Comparison of ENCODE assay signal across 7 cellular contexts in genomic region chr1:202343652-202344349, GRCh38. TPM values are rescaled to one million over a fixed set of nuclear protein-coding genes. Genes with fewer than 3 reads are reported as not detected.
DNase-seq lines count a peak whose midpoint lies in the region; TF ChIP-seq lines count a peak whose summit lies in the region.

No MANE protein-coding gene starts in this region.

- H3K4me2 ChIP-seq in osteoblast (ENCODE audit: insufficient read depth, low read length), result peak overlapping the region; percentile 48

- H4K20me1 ChIP-seq in osteoblast (ENCODE audit: insufficient read depth, low read length), result no peaks in the 10 kb centered on the region

- TF ChIP-seq CTCF in osteoblast (IDR thresholded peaks at IDR 0.05; ENCODE audit: extremely low read depth, low read depth, low read length), result peak; percentile 73

- DNase-seq in EL, result peak; percentile 50
- peak; percentile 63 for DNase-seq in M059J (ENCODE audit: low read depth)
- DNase-seq in RPMI8226, result peak; percentile 72
- peak; percentile 25 to 52 for DNase-seq in dermis microvascular lymphatic vessel endothelial cell (ENCODE audit: low read depth in 2 of 2)
- peak; percentile 71 for DNase-seq in osteoblast (ENCODE audit: insufficient read length, low spot score, missing footprints)
- DNase-seq in stimulated activated CD4-positive, alpha-beta T cell treated with anti-CD3 and anti-CD28 coated beads, Interleukin-4, amount 100 ng/mL, for 1 hour, result no peak
- no peak for DNase-seq in T1000 (lab: John Stamatoyannopoulos, UW)

- H3K36me3 ChIP-seq in osteoblast (ENCODE audit: insufficient read depth, low read length), result no peaks in the 10 kb centered on the region

- no peaks in the 10 kb centered on the region for H3K27me3 ChIP-seq in osteoblast (ENCODE audit: insufficient read depth, low read length)

- H3K9me3 ChIP-seq in osteoblast (ENCODE audit: low read depth, low read length), result no peaks in the 10 kb centered on the region

- peaks cover 12% of the 10 kb centered on the region for H3K4me1 ChIP-seq in osteoblast (ENCODE audit: insufficient read depth, low read length)

- peaks cover 28% of the 10 kb centered on the region for H3K79me2 ChIP-seq in osteoblast (ENCODE audit: insufficient read depth, low read length)

- peak overlapping the region; percentile 33 for H2AFZ ChIP-seq in osteoblast (ENCODE audit: low read length)

- H3K4me3 ChIP-seq in osteoblast (ENCODE audit: insufficient read depth, low read length), result peak overlapping the region; percentile 24

- H3K27ac ChIP-seq in osteoblast (ENCODE audit: low read depth, low read length), result no peak overlapping the region

RNA-seq across cellular contexts. Expression of gene UBE2T, which starts 2.1 kb away (rescaled TPM):
- total RNA-seq in M059J (2014; rRNA removed; shearing (Covaris generic)), result 249 and 263 TPM in 2 replicates
- 9.0 and 23.9 TPM in 2 replicates for total RNA-seq in dermis microvascular lymphatic vessel endothelial cell
- 5.3 and 5.4 TPM in 2 replicates for total RNA-seq in osteoblast

RNA-seq across cellular contexts. Expression of gene PPP1R12B, which starts 4.7 kb away (rescaled TPM):
- total RNA-seq in M059J (2014; rRNA removed; shearing (Covaris generic)), result 4.1 and 9.3 TPM in 2 replicates
- 2.4 and 8.7 TPM in 2 replicates for total RNA-seq in dermis microvascular lymphatic vessel endothelial cell
- 20.0 and 20.6 TPM in 2 replicates for total RNA-seq in osteoblast

Comparison
In these comparisons a context has a peak if more than half of its experiments do, and no peak if none do; other contexts are left out.
1. DNase-seq: peak in EL (single experiment), M059J (single experiment), RPMI8226 (single experiment), dermis microvascular lymphatic vessel endothelial cell (2 of 2) and osteoblast (single experiment); none in stimulated activated CD4-positive, alpha-beta T cell treated with anti-CD3 and anti-CD28 coated beads, Interleukin-4, amount 100 ng/mL, for 1 hour (single experiment) and T1000 (single experiment).
2. RNA of gene UBE2T, which starts 2.1 kb away (total RNA-seq): 249 to 263 TPM in M059J; 9.0 to 23.9 TPM in dermis microvascular lymphatic vessel endothelial cell and 5.3 to 5.4 TPM in osteoblast; every median in the first group is over 10 times any median in the second.